Comparison of ENCODE assay signal across 8 cellular contexts in genomic region chr11:38791346-38791961, GRCh38.
A peak's percentile ranks its signal among the peaks of the same experiment; 100 is the strongest.
DNase-seq lines count a peak whose midpoint lies in the region; ATAC-seq and TF ChIP-seq lines count a peak whose summit lies in the region.

No MANE protein-coding gene starts in this region.

- peak; percentile 92 for ATAC-seq in GM18858 (IDR thresholded peaks at IDR 0.05; ENCODE audit: unreplicated experiment)
- ATAC-seq in HG03378 (IDR thresholded peaks at IDR 0.05; ENCODE audit: unreplicated experiment): peak; percentile 87
- ATAC-seq in body of pancreas: no peak
- ATAC-seq in upper lobe of left lung (ENCODE audit: low FRiP score in 2 of 2): peak in 1 of 2 donors; percentile 54
- ATAC-seq in activated CD4-positive, CD25-positive, alpha-beta regulatory T cell treated with anti-CD3 and anti-CD28 coated beads, Interleukin-2, amount 50 U/mL, for 24 hours: no peak

- no peaks in the 10 kb centered on the region for H3K4me1 ChIP-seq in body of pancreas
- H3K4me1 ChIP-seq in upper lobe of left lung: no peaks in the 10 kb centered on the region

- no peak for TF ChIP-seq POLR2A in body of pancreas (IDR thresholded peaks at IDR 0.05)
- TF ChIP-seq POLR2A in upper lobe of left lung (IDR thresholded peaks at IDR 0.05): no peak

- intact Hi-C loops in body of pancreas (cut with DNase I): no loop called here

- no peak overlapping the region for H3K27ac ChIP-seq in body of pancreas
- no peak overlapping the region for H3K27ac ChIP-seq in upper lobe of left lung

- H3K27me3 ChIP-seq in body of pancreas: no peaks in the 10 kb centered on the region
- no peaks in the 10 kb centered on the region for H3K27me3 ChIP-seq in kidney epithelial cell (ENCODE audit: control insufficient read depth, insufficient read depth, low read length)
- no peaks in the 10 kb centered on the region for H3K27me3 ChIP-seq in upper lobe of left lung

- TF ChIP-seq CTCF in body of pancreas (IDR thresholded peaks at IDR 0.05): peak; percentile 48 to 80 (median 70)
- peak; percentile 80 for TF ChIP-seq CTCF in kidney epithelial cell (IDR thresholded peaks at IDR 0.05; ENCODE audit: insufficient read depth, low read length, poor library complexity, severe bottlenecking)
- peak in 5 of 6 experiments; percentile 46 to 69 (median 61) for TF ChIP-seq CTCF in upper lobe of left lung (IDR thresholded peaks at IDR 0.05)

- 27 to 29% methylated on average over 4 of the region's 4 CpGs for WGBS in body of pancreas, 2 donors
- 33 to 37% methylated on average over 4 of the region's 4 CpGs for WGBS in upper lobe of left lung, 2 donors

- no peak for TF ChIP-seq EP300 in upper lobe of left lung (IDR thresholded peaks at IDR 0.05)

- H3K9me3 ChIP-seq in body of pancreas (no peaks in the 10 kb centered on the region), upper lobe of left lung (no peaks in the 10 kb centered on the region)

- H3K36me3 ChIP-seq in body of pancreas (replicated peaks in 1 of 2; ENCODE audit: insufficient read depth in 1 of 2, low read depth in 2 of 2) (no peaks in the 10 kb centered on the region), kidney epithelial cell (ENCODE audit: control insufficient read depth, insufficient read depth, low read length) (no peaks in the 10 kb centered on the region), upper lobe of left lung (no peaks in the 10 kb centered on the region)

- DNase-seq in CD1c-positive myeloid dendritic cell (ENCODE audit: extremely low spot score) (peak; percentile 38), NCI-H526 (lab: John Stamatoyannopoulos, UW) (peak; percentile 8 to 83), body of pancreas (peak; percentile 24 to 67 (median 41)), kidney epithelial cell (ENCODE audit: low read depth) (peak; percentile 16), upper lobe of left lung (no peak)

- H3K4me3 ChIP-seq in body of pancreas: no peak overlapping the region
- no peak overlapping the region for H3K4me3 ChIP-seq in kidney epithelial cell (ENCODE audit: low read depth, low read length)
- H3K4me3 ChIP-seq in upper lobe of left lung: no peak overlapping the region

Comparison
In these comparisons a context has a peak if more than half of its experiments do, and no peak if none do; other contexts are left out.
1. DNase-seq: peak in CD1c-positive myeloid dendritic cell (single experiment), NCI-H526 (2 of 2), body of pancreas (4 of 4) and kidney epithelial cell (single experiment); none in upper lobe of left lung (0 of 2).
2. ATAC-seq: peak in GM18858 (single experiment) and HG03378 (single experiment); none in body of pancreas (single experiment) and activated CD4-positive, CD25-positive, alpha-beta regulatory T cell treated with anti-CD3 and anti-CD28 coated beads, Interleukin-2, amount 50 U/mL, for 24 hours (0 of 2).
3. Peak in every context shown above with its lines, with median percentiles within 50 percentile points of each other: CTCF ChIP-seq.